ENCODE assay signal across 1 cellular context in genomic region chr11:66674964-66675602, GRCh38.
A peak's percentile ranks its signal among the peaks of the same experiment; 100 is the strongest.
TF ChIP-seq lines count a peak whose summit lies in the region.

No MANE protein-coding gene starts in this region.

TF ChIP-seq in K562, 482 proteins besides CTCF, POLR2A, EP300 and RAD21:
- TF ChIP-seq BRD4 (IDR thresholded peaks at IDR 0.05) (no peak), NR2C1 (IDR thresholded peaks at IDR 0.05) (peak; percentile 53; the same call in 1 of the 2 replicates), NR2C1 (tag; IDR thresholded peaks at IDR 0.05) (no peak), NR2C2 (CRISPR knock-in tag; IDR thresholded peaks at IDR 0.05) (no peak), NR2C2 (tag; IDR thresholded peaks at IDR 0.05) (0 out of 2 replicates have a peak, but pooled peaks have one; percentile 26)
